In genomic region chr1:72075411-72075810, GRCh38 we compare ENCODE assay signal across 23 cellular contexts.
"Had no signal": no experiment of that assay in that cellular context is flagged by ENCODE, and none has a peak within 500 bp of the region (broad histone marks: within the 10 kb centered on the region; RNA-seq: fewer than 3 reads in every experiment).

No MANE protein-coding gene starts in this region.

- H3K9me3 ChIP-seq: ovary, psoas muscle, right lobe of liver, sigmoid colon, stomach, thoracic aorta, thyroid gland, tibial nerve, upper lobe of left lung, vagina had no signal

- H3K4me3 ChIP-seq: neural progenitor cell, ovary, psoas muscle, right lobe of liver, sigmoid colon, stomach, thoracic aorta, thyroid gland, tibial nerve, upper lobe of left lung, vagina had no signal

- H3K9ac ChIP-seq: neural progenitor cell, parathyroid adenoma had no signal

- H3K27ac ChIP-seq: neural progenitor cell, ovary, parathyroid adenoma, psoas muscle, right lobe of liver, sigmoid colon, stomach, thoracic aorta, thyroid gland, tibial nerve, upper lobe of left lung, vagina had no signal

- H3K79me2 ChIP-seq: parathyroid adenoma had no signal

- H3K27me3 ChIP-seq: neural progenitor cell, ovary, right lobe of liver, sigmoid colon, stomach, thyroid gland, tibial nerve, upper lobe of left lung, vagina had no signal

- H2AFZ ChIP-seq: neural progenitor cell, parathyroid adenoma had no signal

- H3K36me3 ChIP-seq: neural progenitor cell, ovary, right lobe of liver, sigmoid colon, stomach, thoracic aorta, thyroid gland, tibial nerve, upper lobe of left lung, vagina had no signal

- H3K4me2 ChIP-seq: neural progenitor cell had no signal

- DNase-seq: occipital lobe; ovary; posterior cingulate gyrus; psoas muscle; right cardiac atrium; right lobe of liver; sigmoid colon; small intestine; stimulated activated CD4-positive, alpha-beta T cell treated with anti-CD3 and anti-CD28 coated beads, Interleukin-15, amount 100 ng/mL, for 24 hours; stimulated activated CD4-positive, alpha-beta T cell treated with anti-CD3 and anti-CD28 coated beads, Interleukin-2, amount 100 ng/mL, for 24 hours; stimulated activated CD4-positive, alpha-beta T cell treated with anti-CD3 and anti-CD28 coated beads, Interleukin-2, amount 100 ng/mL, for 48 hours; stimulated activated CD4-positive, alpha-beta T cell treated with anti-CD3 and anti-CD28 coated beads, Interleukin-4, amount 100 ng/mL, for 24 hours; stimulated activated naive B cell treated with anti-CD40 and anti-IgM and Interleukin-4, amounts not matched to agents 10 μg/mL and 1 μg/mL and 100 μg/mL, for 72 hours; stimulated activated naive CD4-positive, alpha-beta T cell treated with Interleukin-2 at 50 U/mL for 16 hours; stomach; thyroid gland; trophoblast cell; upper lobe of left lung had no signal

- H3K4me1 ChIP-seq: neural progenitor cell, parathyroid adenoma, psoas muscle, right lobe of liver, stomach, thyroid gland, tibial nerve, upper lobe of left lung, vagina had no signal
